Comparison of ENCODE assay signal across 1 cellular context in genomic region chr1:17141441-17142197, GRCh38.
TF ChIP-seq lines count a peak whose summit lies in the region.

No MANE protein-coding gene starts in this region.

TF ChIP-seq in SK-N-SH, 30 proteins besides CTCF, POLR2A, EP300 and RAD21 (continued from another document):
- TF ChIP-seq IRF3 (IDR thresholded peaks at IDR 0.05; ENCODE audit: low read depth, low read length) (no peak), POLR2AphosphoS5 (IDR thresholded peaks at IDR 0.05; ENCODE audit: low read depth, low read length) (no peak), RCOR1 (IDR thresholded peaks at IDR 0.05; ENCODE audit: low read length) (no peak), JUND (IDR thresholded peaks at IDR 0.05) (no peak), REST (IDR thresholded peaks at IDR 0.05; ENCODE audit: low read depth, low read length) (no peak), PBX3 (IDR thresholded peaks at IDR 0.05) (no peak), GATA2 (CRISPR knock-in tag; IDR thresholded peaks at IDR 0.05) (no peak), TAF1 (IDR thresholded peaks at IDR 0.05; ENCODE audit: borderline replicate concordance, low read depth, low read length) (no peak), NRF1 (IDR thresholded peaks at IDR 0.05; ENCODE audit: low read depth, low read length) (no peak), SMC3 (IDR thresholded peaks at IDR 0.05; ENCODE audit: low read depth, low read length) (no peak), FOSL2 (IDR thresholded peaks at IDR 0.05; ENCODE audit: borderline replicate concordance, low read depth) (no peak), TEAD4 (IDR thresholded peaks at IDR 0.05; ENCODE audit: borderline replicate concordance, insufficient read depth) (no peak), CHD2 (IDR thresholded peaks at IDR 0.05; ENCODE audit: low read length, partially characterized antibody) (no peak), MXI1 (IDR thresholded peaks at IDR 0.05; ENCODE audit: low read depth, low read length) (no peak)
